ENCODE assay signal across 2 cellular contexts in genomic region chr11:121358775-121359174, GRCh38.
TF ChIP-seq lines count a peak whose summit lies in the region.

No MANE protein-coding gene starts in this region.

TF ChIP-seq in liver, 16 proteins besides CTCF, POLR2A, EP300 and RAD21 (continued from another document):
- no peak for TF ChIP-seq REST (IDR thresholded peaks at IDR 0.05)
- TF ChIP-seq EGR1 (IDR thresholded peaks at IDR 0.05; ENCODE audit: low read depth in 2 of 2) = no peak
- no peak for TF ChIP-seq RXRA (IDR thresholded peaks at IDR 0.05)
- no peak for TF ChIP-seq GABPA (IDR thresholded peaks at IDR 0.05 in 1 of 2, conservative IDR thresholded peaks at IDR 0.05 in 1 of 2)
- TF ChIP-seq ZBTB33 (IDR thresholded peaks at IDR 0.05) = no peak
- no peak for TF ChIP-seq NR2F2 (IDR thresholded peaks at IDR 0.05)
- TF ChIP-seq TAF1 (conservative IDR thresholded peaks at IDR 0.05) = no peak
- TF ChIP-seq YY1 (IDR thresholded peaks at IDR 0.05) = no peak
- TF ChIP-seq ATF3 (IDR thresholded peaks at IDR 0.05) = no peak

TF ChIP-seq in HepG2, 621 proteins besides CTCF, POLR2A, EP300 and RAD21 (continued from another document):
- TF ChIP-seq ARID4A (CRISPR knock-in tag; IDR thresholded peaks at IDR 0.05; ENCODE audit: borderline replicate concordance) (no peak), NRL (CRISPR knock-in tag; IDR thresholded peaks at IDR 0.05; ENCODE audit: borderline replicate concordance) (no peak), TAF1 (CRISPR knock-in tag; IDR thresholded peaks at IDR 0.05) (no peak), CCDC6 (CRISPR knock-in tag; IDR thresholded peaks at IDR 0.05) (no peak), SAP130 (CRISPR knock-in tag; IDR thresholded peaks at IDR 0.05; ENCODE audit: low read depth) (no peak), PITX1 (CRISPR knock-in tag; IDR thresholded peaks at IDR 0.05) (no peak), ZNF615 (CRISPR knock-in tag; IDR thresholded peaks at IDR 0.05; ENCODE audit: borderline replicate concordance) (no peak), RBM39 (IDR thresholded peaks at IDR 0.05; ENCODE audit: low read depth, low read length, poor library complexity, severe bottlenecking) (no peak), SIX4 (CRISPR knock-in tag; IDR thresholded peaks at IDR 0.05) (no peak)
TF ChIP-seq in HepG2: peak in this region for 0.
